In the genomic region with DNA sequence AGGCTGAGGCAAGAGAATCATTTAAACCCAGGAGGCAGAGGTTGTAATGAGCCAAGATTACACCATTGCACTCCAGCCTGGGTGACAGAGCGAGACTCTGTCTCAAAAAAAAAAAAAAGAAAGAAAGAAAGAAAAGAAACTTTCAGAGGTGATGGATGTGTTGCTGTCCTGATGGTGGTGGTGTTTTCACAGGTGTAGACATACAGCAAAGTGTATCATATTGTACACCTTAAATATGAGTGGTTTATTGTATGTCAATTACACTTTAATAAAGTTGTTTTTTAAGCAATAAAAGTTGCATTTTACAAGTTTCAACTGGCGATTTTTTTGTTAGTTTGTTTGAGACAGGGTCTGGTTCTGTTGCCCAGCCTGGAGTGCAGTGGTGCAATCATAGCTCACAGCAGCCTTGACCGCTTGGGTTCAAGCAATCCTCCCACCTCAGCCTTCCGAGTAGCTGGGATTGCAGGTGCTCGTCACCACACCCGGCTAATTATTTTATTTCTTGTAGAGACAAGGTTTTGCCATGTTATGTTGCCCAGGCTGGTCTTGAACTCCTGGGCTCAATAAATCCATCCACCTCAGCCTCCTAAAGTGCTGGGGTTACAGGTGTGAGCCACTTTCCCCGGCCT, we compare ENCODE assay signal across 29 cellular contexts.
"Had no signal": no experiment of that assay in that cellular context is flagged by ENCODE, and none has a peak within 500 bp of the region (broad histone marks: within the 10 kb centered on the region; RNA-seq: fewer than 3 reads in every experiment).

No MANE protein-coding gene starts in this region.

- H3K9me3 ChIP-seq: ovary, psoas muscle, right lobe of liver, sigmoid colon, suprapubic skin, testis, tibial artery, vagina had no signal

- H3K4me3 Mint-ChIP-seq: naive thymus-derived CD4-positive, alpha-beta T cell; natural killer cell; nephron; neural progenitor cell; stimulated activated memory B cell treated with anti-CD40 and anti-IgM and Interleukin-4, amounts not matched to agents 10 μg/mL and 1 μg/mL and 100 μg/mL, for 72 hours; stimulated activated naive CD8-positive, alpha-beta T cell treated with anti-CD3 and anti-CD28 coated beads, Interleukin-15, amount 100 ng/mL, for 72 hours; type B pancreatic cell had no signal

- ATAC-seq: naive thymus-derived CD4-positive, alpha-beta T cell; natural killer cell; psoas muscle; right cardiac atrium; right lobe of liver; stimulated activated memory B cell treated with anti-CD40 and anti-IgM and Interleukin-4, amounts not matched to agents 10 μg/mL and 1 μg/mL and 100 μg/mL, for 72 hours; stimulated activated naive CD8-positive, alpha-beta T cell treated with anti-CD3 and anti-CD28 coated beads, Interleukin-15, amount 100 ng/mL, for 72 hours; stimulated activated naive CD8-positive, alpha-beta T cell treated with anti-CD3 and anti-CD28 coated beads, Interleukin-15, Interleukin-2, amounts not matched to agents 100 U/mL and 50 U/mL, for 24 hours had no signal

- H3K4me3 ChIP-seq: neural progenitor cell, ovary, psoas muscle, right lobe of liver, sigmoid colon, suprapubic skin, testis, tibial artery, vagina had no signal

- H3K27ac Mint-ChIP-seq: naive thymus-derived CD4-positive, alpha-beta T cell; natural killer cell; nephron; neural progenitor cell; stimulated activated memory B cell treated with anti-CD40 and anti-IgM and Interleukin-4, amounts not matched to agents 10 μg/mL and 1 μg/mL and 100 μg/mL, for 72 hours; stimulated activated naive CD8-positive, alpha-beta T cell treated with anti-CD3 and anti-CD28 coated beads, Interleukin-15, amount 100 ng/mL, for 72 hours; type B pancreatic cell had no signal

- H3K27me3 Mint-ChIP-seq: naive thymus-derived CD4-positive, alpha-beta T cell; progenitor cell of endocrine pancreas; stimulated activated naive CD8-positive, alpha-beta T cell treated with anti-CD3 and anti-CD28 coated beads, Interleukin-15, amount 100 ng/mL, for 72 hours; type B pancreatic cell had no signal

- H3K4me1 Mint-ChIP-seq: natural killer cell; nephron; neural progenitor cell; stimulated activated naive CD8-positive, alpha-beta T cell treated with anti-CD3 and anti-CD28 coated beads, Interleukin-15, amount 100 ng/mL, for 72 hours had no signal

- H3K27me3 ChIP-seq: neural progenitor cell, ovary, right lobe of liver, sigmoid colon, testis, tibial artery, vagina had no signal

- H3K36me3 Mint-ChIP-seq: naive thymus-derived CD4-positive, alpha-beta T cell; natural killer cell; neural progenitor cell; stimulated activated memory B cell treated with anti-CD40 and anti-IgM and Interleukin-4, amounts not matched to agents 10 μg/mL and 1 μg/mL and 100 μg/mL, for 72 hours; type B pancreatic cell had no signal

- H3K36me3 ChIP-seq: neural progenitor cell, ovary, right lobe of liver, sigmoid colon, suprapubic skin, tibial artery, vagina had no signal

- H3K27ac ChIP-seq: neural progenitor cell, ovary, parathyroid adenoma, psoas muscle, right lobe of liver, sigmoid colon, suprapubic skin, testis, tibial artery, vagina had no signal

- H3K4me1 ChIP-seq: neural progenitor cell, parathyroid adenoma, psoas muscle, right lobe of liver, sigmoid colon, suprapubic skin, testis, tibial artery, vagina had no signal

- DNase-seq: naive thymus-derived CD4-positive, alpha-beta T cell; natural killer cell; occipital lobe; ovary; posterior cingulate gyrus; psoas muscle; right cardiac atrium; right lobe of liver; sigmoid colon; small intestine; stimulated activated CD4-positive, alpha-beta T cell treated with anti-CD3 and anti-CD28 coated beads, Interleukin-12 subunit alpha, Interleukin-12 subunit beta, amount 100 ng/mL, for 4 hours; stimulated activated CD4-positive, alpha-beta T cell treated with anti-CD3 and anti-CD28 coated beads, Interleukin-1b, Interleukin-23, amount 100 ng/mL, for 48 hours; stimulated activated CD4-positive, alpha-beta T cell treated with anti-CD3 and anti-CD28 coated beads, Interleukin-4, amount 100 ng/mL, for 1 hour; stimulated activated CD4-positive, alpha-beta T cell treated with anti-CD3 and anti-CD28 coated beads, Interleukin-4, amount 100 ng/mL, for 4 hours; stimulated activated CD8-positive, alpha-beta memory T cell treated with anti-CD3 and anti-CD28 coated beads, Interleukin-4, amount 100 ng/mL, for 48 hours; stimulated activated naive CD4-positive, alpha-beta T cell; stimulated activated naive CD8-positive, alpha-beta T cell treated with anti-CD3 and anti-CD28 coated beads, Interleukin-15, amount 100 ng/mL, for 72 hours; stimulated activated naive CD8-positive, alpha-beta T cell treated with anti-CD3 and anti-CD28 coated beads, Interleukin-15, Interleukin-2, amounts not matched to agents 100 U/mL and 50 U/mL, for 24 hours; substantia nigra; testis had no signal

- H3K9me3 Mint-ChIP-seq: naive thymus-derived CD4-positive, alpha-beta T cell; natural killer cell; nephron; neural progenitor cell; stimulated activated memory B cell treated with anti-CD40 and anti-IgM and Interleukin-4, amounts not matched to agents 10 μg/mL and 1 μg/mL and 100 μg/mL, for 72 hours; stimulated activated naive CD8-positive, alpha-beta T cell treated with anti-CD3 and anti-CD28 coated beads, Interleukin-15, amount 100 ng/mL, for 72 hours; type B pancreatic cell had no signal
